ENCODE assay signal across 1 cellular context in the genomic region with DNA sequence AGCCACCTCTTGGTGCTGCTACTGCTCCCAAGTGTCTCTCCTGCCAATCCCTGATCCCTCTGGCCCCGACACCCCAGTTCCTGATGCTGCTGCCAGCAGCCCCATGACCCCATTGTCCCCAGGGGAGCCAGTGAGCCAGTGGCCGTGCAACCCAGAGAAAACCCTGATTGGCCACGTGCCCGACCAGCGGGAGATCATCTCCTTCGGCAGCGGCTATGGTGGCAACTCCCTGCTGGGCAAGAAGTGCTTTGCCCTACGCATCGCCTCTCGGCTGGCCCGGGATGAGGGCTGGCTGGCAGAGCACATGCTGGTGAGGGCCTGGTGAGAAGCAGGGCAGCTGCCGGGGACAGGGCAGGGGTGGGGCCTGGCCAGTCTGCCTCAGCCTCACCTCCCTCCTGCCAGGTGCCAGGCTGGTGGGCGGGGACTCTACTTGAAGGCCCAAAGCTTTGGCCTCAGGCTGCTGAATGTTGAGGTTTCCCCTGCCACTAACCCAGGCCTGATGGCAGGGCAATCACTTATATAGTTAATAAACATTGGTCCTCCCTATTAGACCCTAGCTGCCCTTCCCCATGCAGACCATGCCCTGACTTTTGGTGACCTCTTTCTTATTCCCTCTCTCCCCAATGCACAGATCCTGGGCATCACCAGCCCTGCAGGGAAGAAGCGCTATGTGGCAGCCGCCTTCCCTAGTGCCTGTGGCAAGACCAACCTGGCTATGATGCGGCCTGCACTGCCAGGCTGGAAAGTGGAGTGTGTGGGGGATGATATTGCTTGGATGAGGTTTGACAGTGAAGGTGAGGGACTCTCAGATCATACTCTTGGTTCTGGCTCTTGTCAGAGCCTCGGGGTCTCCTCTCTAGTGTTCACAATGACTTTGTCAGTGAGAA.
A peak's percentile ranks its signal among the peaks of the same experiment; 100 is the strongest.
TF ChIP-seq lines count a peak whose summit lies in the region.

No MANE protein-coding gene starts in this region.

TF ChIP-seq in HepG2, 621 proteins besides CTCF, POLR2A, EP300 and RAD21 (continued from another document):
- TF ChIP-seq, protein P1, sequence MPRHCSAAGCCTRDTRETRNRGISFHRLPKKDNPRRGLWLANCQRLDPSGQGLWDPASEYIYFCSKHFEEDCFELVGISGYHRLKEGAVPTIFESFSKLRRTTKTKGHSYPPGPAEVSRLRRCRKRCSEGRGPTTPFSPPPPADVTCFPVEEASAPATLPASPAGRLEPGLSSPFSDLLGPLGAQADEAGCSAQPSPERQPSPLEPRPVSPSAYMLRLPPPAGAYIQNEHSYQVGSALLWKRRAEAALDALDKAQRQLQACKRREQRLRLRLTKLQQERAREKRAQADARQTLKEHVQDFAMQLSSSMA (CRISPR knock-in tag; IDR thresholded peaks at IDR 0.05), result 0 out of 2 replicates have a peak, but pooled peaks have one; percentile 2
- peak; percentile 15; the same call in 1 of the 2 replicates for TF ChIP-seq RXRA (CRISPR knock-in tag; IDR thresholded peaks at IDR 0.05)
- TF ChIP-seq, protein P2, sequence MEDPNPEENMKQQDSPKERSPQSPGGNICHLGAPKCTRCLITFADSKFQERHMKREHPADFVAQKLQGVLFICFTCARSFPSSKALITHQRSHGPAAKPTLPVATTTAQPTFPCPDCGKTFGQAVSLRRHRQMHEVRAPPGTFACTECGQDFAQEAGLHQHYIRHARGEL (CRISPR knock-in tag; IDR thresholded peaks at IDR 0.05), result peak; percentile 72; the same call in 1 of the 2 replicates
- TF ChIP-seq RBFOX2 (IDR thresholded peaks at IDR 0.05; ENCODE audit: low read depth, low read length), result peak; percentile 91
- 0 out of 2 replicates have a peak, but pooled peaks have one; percentile 16 for TF ChIP-seq TARDBP (CRISPR knock-in tag; IDR thresholded peaks at IDR 0.05)
- 0 out of 2 replicates have a peak, but pooled peaks have one; percentile 34 for TF ChIP-seq MXD1 (CRISPR knock-in tag; IDR thresholded peaks at IDR 0.05)
- TF ChIP-seq, protein P3, sequence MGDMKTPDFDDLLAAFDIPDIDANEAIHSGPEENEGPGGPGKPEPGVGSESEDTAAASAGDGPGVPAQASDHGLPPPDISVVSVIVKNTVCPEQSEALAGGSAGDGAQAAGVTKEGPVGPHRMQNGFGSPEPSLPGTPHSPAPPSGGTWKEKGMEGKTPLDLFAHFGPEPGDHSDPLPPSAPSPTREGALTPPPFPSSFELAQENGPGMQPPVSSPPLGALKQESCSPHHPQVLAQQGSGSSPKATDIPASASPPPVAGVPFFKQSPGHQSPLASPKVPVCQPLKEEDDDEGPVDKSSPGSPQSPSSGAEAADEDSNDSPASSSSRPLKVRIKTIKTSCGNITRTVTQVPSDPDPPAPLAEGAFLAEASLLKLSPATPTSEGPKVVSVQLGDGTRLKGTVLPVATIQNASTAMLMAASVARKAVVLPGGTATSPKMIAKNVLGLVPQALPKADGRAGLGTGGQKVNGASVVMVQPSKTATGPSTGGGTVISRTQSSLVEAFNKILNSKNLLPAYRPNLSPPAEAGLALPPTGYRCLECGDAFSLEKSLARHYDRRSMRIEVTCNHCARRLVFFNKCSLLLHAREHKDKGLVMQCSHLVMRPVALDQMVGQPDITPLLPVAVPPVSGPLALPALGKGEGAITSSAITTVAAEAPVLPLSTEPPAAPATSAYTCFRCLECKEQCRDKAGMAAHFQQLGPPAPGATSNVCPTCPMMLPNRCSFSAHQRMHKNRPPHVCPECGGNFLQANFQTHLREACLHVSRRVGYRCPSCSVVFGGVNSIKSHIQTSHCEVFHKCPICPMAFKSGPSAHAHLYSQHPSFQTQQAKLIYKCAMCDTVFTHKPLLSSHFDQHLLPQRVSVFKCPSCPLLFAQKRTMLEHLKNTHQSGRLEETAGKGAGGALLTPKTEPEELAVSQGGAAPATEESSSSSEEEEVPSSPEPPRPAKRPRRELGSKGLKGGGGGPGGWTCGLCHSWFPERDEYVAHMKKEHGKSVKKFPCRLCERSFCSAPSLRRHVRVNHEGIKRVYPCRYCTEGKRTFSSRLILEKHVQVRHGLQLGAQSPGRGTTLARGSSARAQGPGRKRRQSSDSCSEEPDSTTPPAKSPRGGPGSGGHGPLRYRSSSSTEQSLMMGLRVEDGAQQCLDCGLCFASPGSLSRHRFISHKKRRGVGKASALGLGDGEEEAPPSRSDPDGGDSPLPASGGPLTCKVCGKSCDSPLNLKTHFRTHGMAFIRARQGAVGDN (CRISPR knock-in tag; IDR thresholded peaks at IDR 0.05), result peak; percentile 31; the same call in 1 of the 2 replicates
- TF ChIP-seq, protein P4, sequence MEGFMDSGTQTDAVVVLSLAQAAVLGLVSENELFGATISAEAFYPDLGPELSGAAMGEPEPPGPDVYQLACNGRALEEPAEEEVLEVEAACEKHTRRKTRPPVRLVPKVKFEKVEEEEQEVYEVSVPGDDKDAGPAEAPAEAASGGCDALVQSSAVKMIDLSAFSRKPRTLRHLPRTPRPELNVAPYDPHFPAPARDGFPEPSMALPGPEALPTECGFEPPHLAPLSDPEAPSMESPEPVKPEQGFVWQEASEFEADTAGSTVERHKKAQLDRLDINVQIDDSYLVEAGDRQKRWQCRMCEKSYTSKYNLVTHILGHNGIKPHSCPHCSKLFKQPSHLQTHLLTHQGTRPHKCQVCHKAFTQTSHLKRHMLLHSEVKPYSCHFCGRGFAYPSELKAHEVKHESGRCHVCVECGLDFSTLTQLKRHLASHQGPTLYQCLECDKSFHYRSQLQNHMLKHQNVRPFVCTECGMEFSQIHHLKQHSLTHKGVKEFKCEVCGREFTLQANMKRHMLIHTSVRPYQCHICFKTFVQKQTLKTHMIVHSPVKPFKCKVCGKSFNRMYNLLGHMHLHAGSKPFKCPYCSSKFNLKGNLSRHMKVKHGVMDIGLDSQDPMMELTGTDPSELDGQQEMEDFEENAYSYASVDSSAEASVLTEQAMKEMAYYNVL (CRISPR knock-in tag; IDR thresholded peaks at IDR 0.05; ENCODE audit: borderline replicate concordance), result peak; percentile 35; the same call in 1 of the 2 replicates
- TF ChIP-seq, protein P5, sequence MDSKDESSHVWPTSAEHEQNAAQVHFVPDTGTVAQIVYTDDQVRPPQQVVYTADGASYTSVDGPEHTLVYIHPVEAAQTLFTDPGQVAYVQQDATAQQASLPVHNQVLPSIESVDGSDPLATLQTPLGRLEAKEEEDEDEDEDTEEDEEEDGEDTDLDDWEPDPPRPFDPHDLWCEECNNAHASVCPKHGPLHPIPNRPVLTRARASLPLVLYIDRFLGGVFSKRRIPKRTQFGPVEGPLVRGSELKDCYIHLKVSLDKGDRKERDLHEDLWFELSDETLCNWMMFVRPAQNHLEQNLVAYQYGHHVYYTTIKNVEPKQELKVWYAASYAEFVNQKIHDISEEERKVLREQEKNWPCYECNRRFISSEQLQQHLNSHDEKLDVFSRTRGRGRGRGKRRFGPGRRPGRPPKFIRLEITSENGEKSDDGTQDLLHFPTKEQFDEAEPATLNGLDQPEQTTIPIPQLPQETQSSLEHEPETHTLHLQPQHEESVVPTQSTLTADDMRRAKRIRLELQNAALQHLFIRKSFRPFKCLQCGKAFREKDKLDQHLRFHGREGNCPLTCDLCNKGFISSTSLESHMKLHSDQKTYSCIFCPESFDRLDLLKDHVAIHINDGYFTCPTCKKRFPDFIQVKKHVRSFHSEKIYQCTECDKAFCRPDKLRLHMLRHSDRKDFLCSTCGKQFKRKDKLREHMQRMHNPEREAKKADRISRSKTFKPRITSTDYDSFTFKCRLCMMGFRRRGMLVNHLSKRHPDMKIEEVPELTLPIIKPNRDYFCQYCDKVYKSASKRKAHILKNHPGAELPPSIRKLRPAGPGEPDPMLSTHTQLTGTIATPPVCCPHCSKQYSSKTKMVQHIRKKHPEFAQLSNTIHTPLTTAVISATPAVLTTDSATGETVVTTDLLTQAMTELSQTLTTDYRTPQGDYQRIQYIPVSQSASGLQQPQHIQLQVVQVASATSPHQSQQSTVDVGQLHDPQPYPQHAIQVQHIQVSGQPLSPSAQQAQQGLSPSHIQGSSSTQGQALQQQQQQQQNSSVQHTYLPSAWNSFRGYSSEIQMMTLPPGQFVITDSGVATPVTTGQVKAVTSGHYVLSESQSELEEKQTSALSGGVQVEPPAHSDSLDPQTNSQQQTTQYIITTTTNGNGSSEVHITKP (CRISPR knock-in tag; IDR thresholded peaks at IDR 0.05; ENCODE audit: low read depth), result 0 out of 2 replicates have a peak, but pooled peaks have one; percentile 20
- peak; percentile 64; the same call in 1 of the 2 replicates for TF ChIP-seq ZNF782 (CRISPR knock-in tag; IDR thresholded peaks at IDR 0.05; ENCODE audit: borderline replicate concordance)
- TF ChIP-seq ZNF512B (CRISPR knock-in tag; IDR thresholded peaks at IDR 0.05; ENCODE audit: borderline replicate concordance), result 0 out of 2 replicates have a peak, but pooled peaks have one; percentile 72
- 0 out of 2 replicates have a peak, but pooled peaks have one; percentile 39 for TF ChIP-seq LBX2 (CRISPR knock-in tag; IDR thresholded peaks at IDR 0.05; ENCODE audit: borderline replicate concordance)
- no peak for TF ChIP-seq RFX1 (IDR thresholded peaks at IDR 0.05)
- TF ChIP-seq POLR2AphosphoS5 (IDR thresholded peaks at IDR 0.05; ENCODE audit: low read depth, low read length), result peak; percentile 44
- TF ChIP-seq SNAPC5 (CRISPR knock-in tag; IDR thresholded peaks at IDR 0.05; ENCODE audit: borderline replicate concordance), result 0 out of 2 replicates have a peak, but pooled peaks have one; percentile 40
- TF ChIP-seq ZNF780A (CRISPR knock-in tag; IDR thresholded peaks at IDR 0.05), result no peak
- TF ChIP-seq, protein P6, sequence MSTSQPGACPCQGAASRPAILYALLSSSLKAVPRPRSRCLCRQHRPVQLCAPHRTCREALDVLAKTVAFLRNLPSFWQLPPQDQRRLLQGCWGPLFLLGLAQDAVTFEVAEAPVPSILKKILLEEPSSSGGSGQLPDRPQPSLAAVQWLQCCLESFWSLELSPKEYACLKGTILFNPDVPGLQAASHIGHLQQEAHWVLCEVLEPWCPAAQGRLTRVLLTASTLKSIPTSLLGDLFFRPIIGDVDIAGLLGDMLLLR (CRISPR knock-in tag; IDR thresholded peaks at IDR 0.05), result peak; percentile 81; the same call in 1 of the 2 replicates
- TF ChIP-seq SALL2 (CRISPR knock-in tag; IDR thresholded peaks at IDR 0.05), result peak; percentile 58; the same call in 1 of the 2 replicates
- TF ChIP-seq, protein P7, sequence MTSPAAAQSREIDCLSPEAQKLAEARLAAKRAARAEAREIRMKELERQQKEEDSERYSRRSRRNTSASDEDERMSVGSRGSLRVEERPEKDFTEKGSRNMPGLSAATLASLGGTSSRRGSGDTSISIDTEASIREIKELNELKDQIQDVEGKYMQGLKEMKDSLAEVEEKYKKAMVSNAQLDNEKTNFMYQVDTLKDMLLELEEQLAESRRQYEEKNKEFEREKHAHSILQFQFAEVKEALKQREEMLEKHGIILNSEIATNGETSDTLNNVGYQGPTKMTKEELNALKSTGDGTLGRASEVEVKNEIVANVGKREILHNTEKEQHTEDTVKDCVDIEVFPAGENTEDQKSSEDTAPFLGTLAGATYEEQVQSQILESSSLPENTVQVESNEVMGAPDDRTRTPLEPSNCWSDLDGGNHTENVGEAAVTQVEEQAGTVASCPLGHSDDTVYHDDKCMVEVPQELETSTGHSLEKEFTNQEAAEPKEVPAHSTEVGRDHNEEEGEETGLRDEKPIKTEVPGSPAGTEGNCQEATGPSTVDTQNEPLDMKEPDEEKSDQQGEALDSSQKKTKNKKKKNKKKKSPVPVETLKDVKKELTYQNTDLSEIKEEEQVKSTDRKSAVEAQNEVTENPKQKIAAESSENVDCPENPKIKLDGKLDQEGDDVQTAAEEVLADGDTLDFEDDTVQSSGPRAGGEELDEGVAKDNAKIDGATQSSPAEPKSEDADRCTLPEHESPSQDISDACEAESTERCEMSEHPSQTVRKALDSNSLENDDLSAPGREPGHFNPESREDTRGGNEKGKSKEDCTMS (CRISPR knock-in tag; conservative IDR thresholded peaks at IDR 0.05), result no peak
- peak; percentile 26; the same call in 1 of the 2 replicates for TF ChIP-seq ZFY (CRISPR knock-in tag; IDR thresholded peaks at IDR 0.05)
- TF ChIP-seq CAMTA2 (CRISPR knock-in tag; IDR thresholded peaks at IDR 0.05; ENCODE audit: borderline replicate concordance), result 0 out of 2 replicates have a peak, but pooled peaks have one; percentile 71
- 0 out of 2 replicates have a peak, but pooled peaks have one; percentile 8 for TF ChIP-seq ZNF619 (CRISPR knock-in tag; IDR thresholded peaks at IDR 0.05)
TF ChIP-seq in HepG2: peak in this region for 45.
